8 cellular contexts compared by ENCODE assay signal in the genomic region with DNA sequence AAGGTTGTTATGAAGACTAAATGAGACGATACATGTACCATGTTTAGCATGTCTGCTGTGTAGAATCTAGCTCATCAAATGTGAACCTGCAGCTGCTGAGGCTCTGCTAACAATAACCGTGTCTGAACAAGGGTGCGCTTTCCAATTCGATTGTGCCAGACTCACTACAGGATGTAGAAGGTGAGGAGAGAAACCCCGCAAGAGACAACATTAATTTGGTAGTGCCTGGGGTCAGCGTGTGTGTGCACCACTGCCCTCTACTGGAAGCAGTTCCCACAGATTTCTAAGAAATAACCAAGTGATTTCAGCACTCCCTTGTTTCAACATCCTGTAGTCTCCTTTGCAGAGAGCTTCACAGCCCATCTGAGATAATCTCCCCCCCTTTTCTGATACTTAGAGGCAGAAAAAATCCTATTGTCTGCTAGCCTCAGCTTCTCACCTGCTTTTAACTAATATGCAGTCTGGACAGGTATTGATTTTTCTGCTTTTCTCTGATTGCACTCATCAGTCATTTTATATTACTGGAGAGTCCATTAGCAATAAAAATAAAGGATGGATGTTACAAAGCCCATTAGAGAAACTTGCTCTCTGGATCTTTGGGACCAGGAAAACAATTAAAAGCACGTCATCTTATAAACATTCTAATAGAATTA.
A peak's percentile ranks its signal among the peaks of the same experiment; 100 is the strongest.
DNase-seq lines count a peak whose midpoint lies in the region; ATAC-seq and TF ChIP-seq lines count a peak whose summit lies in the region.

No MANE protein-coding gene starts in this region.

- H3K4me3 Mint-ChIP-seq in central memory CD8-positive, alpha-beta T cell: no peak overlapping the region

- H3K4me1 Mint-ChIP-seq in central memory CD8-positive, alpha-beta T cell: peaks cover 32% of the 10 kb centered on the region

- H3K4me3 ChIP-seq in GM06990 (replicated peaks; ENCODE audit: low read depth, low read length): no peak overlapping the region
- H3K4me3 ChIP-seq in left lung: no peak overlapping the region

- no peaks in the 10 kb centered on the region for H3K9me3 Mint-ChIP-seq in central memory CD8-positive, alpha-beta T cell

- ATAC-seq in HG02759 (IDR thresholded peaks at IDR 0.05; ENCODE audit: unreplicated experiment) (peak; percentile 63), left lung (peak; percentile 94)
- ATAC-seq in central memory CD8-positive, alpha-beta T cell (replicated peaks; ENCODE audit: extremely low read depth, poor library complexity, severe bottlenecking): peak; percentile 44

- peak; percentile 75 for TF ChIP-seq CTCF in GM06990 (IDR thresholded peaks at IDR 0.05; ENCODE audit: insufficient read depth, low read length, poor library complexity, severe bottlenecking)
- TF ChIP-seq CTCF in left lung (IDR thresholded peaks at IDR 0.05): peak; percentile 61 to 72

- no peaks in the 10 kb centered on the region for H3K27me3 Mint-ChIP-seq in central memory CD8-positive, alpha-beta T cell

- no peaks in the 10 kb centered on the region for H3K9me3 ChIP-seq in left lung

- intact Hi-C loops in left lung (cut with DNase I): loop anchor here in 1 of 2 donors (10.0 kb wide), 2 partner anchors 99 to 449 kb away; partner anchors contain the start of gene BACH2

- peaks cover 0 to 6% of the 10 kb centered on the region in 2 donors for H3K4me1 ChIP-seq in left lung

- H3K27ac Mint-ChIP-seq in central memory CD8-positive, alpha-beta T cell (ENCODE audit: low read depth): peak overlapping the region; percentile 50

- DNase-seq in GM06990 (ENCODE audit: extremely low read depth, insufficient read length) (no peak), NCI-H2227 treated with DMSO at 0.1 percent for 48 hours (lab: John Stamatoyannopoulos, UW) (peak; percentile 38), left lung (no peak), NCI-H146 treated with DMSO at 0.1 percent for 48 hours (lab: John Stamatoyannopoulos, UW; ENCODE audit: unreplicated experiment) (no peak)
- DNase-seq in activated CD4-positive, CD25-positive, alpha-beta regulatory T cell treated with anti-CD3 and anti-CD28 coated beads, Interleukin-2, amount 50 U/mL, for 16 hours (ENCODE audit: low read depth, low spot score): peak; percentile 37
- DNase-seq in central memory CD8-positive, alpha-beta T cell (ENCODE audit: low spot score in 2 of 2): peak; percentile 63 to 76
- DNase-seq in stimulated activated CD8-positive, alpha-beta memory T cell treated with anti-CD3 and anti-CD28 coated beads, Interleukin-12 subunit alpha, Interleukin-12 subunit beta, amount 100 ng/mL, for 4 hours (ENCODE audit: low read depth): peak; percentile 43

- H3K27me3 ChIP-seq in GM06990 (replicated peaks; ENCODE audit: control insufficient read depth, insufficient read depth, low read length): no peaks in the 10 kb centered on the region; the same call in 1 of the 2 replicates
- H3K27me3 ChIP-seq in left lung: no peaks in the 10 kb centered on the region

- H3K36me3 ChIP-seq in GM06990 (ENCODE audit: control insufficient read depth, insufficient read depth, low read length) (no peaks in the 10 kb centered on the region), left lung (no peaks in the 10 kb centered on the region)

- no peak overlapping the region for H3K27ac ChIP-seq in left lung

- peaks cover 1% of the 10 kb centered on the region for H3K36me3 Mint-ChIP-seq in central memory CD8-positive, alpha-beta T cell (ENCODE audit: insufficient read depth)

Comparison
In these comparisons a context has a peak if more than half of its experiments do, and no peak if none do; other contexts are left out.
1. DNase-seq: peak in NCI-H2227 treated with DMSO at 0.1 percent for 48 hours (single experiment), activated CD4-positive, CD25-positive, alpha-beta regulatory T cell treated with anti-CD3 and anti-CD28 coated beads, Interleukin-2, amount 50 U/mL, for 16 hours (single experiment), central memory CD8-positive, alpha-beta T cell (2 of 2) and stimulated activated CD8-positive, alpha-beta memory T cell treated with anti-CD3 and anti-CD28 coated beads, Interleukin-12 subunit alpha, Interleukin-12 subunit beta, amount 100 ng/mL, for 4 hours (single experiment); none in GM06990 (single experiment), left lung (0 of 2) and NCI-H146 treated with DMSO at 0.1 percent for 48 hours (single experiment).
2. ATAC-seq: peak in every context shown above with its lines; median percentile 94 in left lung; 63 in HG02759; 44 in central memory CD8-positive, alpha-beta T cell.